Comparison of ENCODE assay signal across 21 cellular contexts in the genomic region with DNA sequence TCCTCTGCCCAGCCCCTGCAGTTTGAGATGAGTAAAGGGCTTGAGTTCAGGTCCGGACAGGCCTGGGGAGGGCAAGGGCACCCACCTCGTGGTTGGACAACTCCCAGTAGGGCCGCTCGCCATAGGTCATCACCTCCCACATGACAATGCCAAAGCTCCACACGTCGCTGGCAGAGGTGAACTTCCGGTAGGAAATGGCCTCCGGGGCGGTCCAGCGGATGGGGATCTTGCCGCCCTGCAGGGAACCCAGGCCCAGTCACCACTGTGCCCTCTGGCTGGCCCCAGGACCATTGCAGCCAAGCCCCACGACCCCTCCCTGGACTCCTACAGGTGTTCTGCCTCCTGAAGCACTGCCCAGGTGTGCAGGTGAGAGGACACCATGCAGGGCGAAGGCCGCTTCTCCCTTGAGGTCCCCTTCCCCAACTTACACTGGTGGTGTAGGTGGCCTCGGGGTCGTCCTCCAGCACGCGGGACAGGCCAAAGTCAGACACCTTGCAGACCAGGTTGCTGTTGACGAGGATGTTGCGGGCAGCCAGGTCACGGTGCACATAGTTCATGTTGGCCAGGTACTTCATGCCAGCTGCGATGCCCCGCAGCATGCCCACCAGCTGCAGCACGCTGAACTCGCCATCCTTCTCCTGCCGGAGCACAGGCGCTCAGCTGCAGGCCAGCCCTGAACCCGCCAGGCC. TPM values are rescaled to one million over a fixed set of nuclear protein-coding genes. Genes with fewer than 3 reads are reported as not detected.
DNase-seq lines count a peak whose midpoint lies in the region; ATAC-seq and TF ChIP-seq lines count a peak whose summit lies in the region.
"Had no signal": no experiment of that assay in that cellular context is flagged by ENCODE, and none has a peak within 500 bp of the region (broad histone marks: within the 10 kb centered on the region; RNA-seq: fewer than 3 reads in every experiment).

No MANE protein-coding gene starts in this region.

- H3K36me3 ChIP-seq in liver (ENCODE audit: control insufficient read depth in 4 of 4, insufficient read depth in 3 of 4, low read depth in 1 of 4, low read length in 3 of 4) = peaks cover 31 to 80% (median 48%) of the 10 kb centered on the region in 4 donors
- peaks cover 32 to 96% (median 74%) of the 10 kb centered on the region in 3 donors for H3K36me3 ChIP-seq in tibial artery
- H3K36me3 ChIP-seq: BE2C had no signal

- ATAC-seq in right cardiac atrium (no peak), Right ventricle myocardium superior (ENCODE audit: poor library complexity) (no peak)
- ATAC-seq: GM12878 had no signal

- H3K4me1 ChIP-seq in right cardiac atrium (ENCODE audit: control insufficient read depth, insufficient read depth, low read length) (peaks cover 10% of the 10 kb centered on the region), liver (ENCODE audit: control insufficient read depth in 4 of 4, insufficient read depth in 4 of 4, low read length in 3 of 4) (peaks cover 0 to 3% (median 0%) of the 10 kb centered on the region in 4 donors), tibial artery (peaks cover 0 to 21% (median 14%) of the 10 kb centered on the region in 4 donors)
- H3K4me1 ChIP-seq: BE2C had no signal

- DNase-seq in right cardiac atrium (peak in 2 of 3 donors; percentile 62 to 63), Right ventricle myocardium superior (no peak), dermis blood vessel endothelial cell (peak; percentile 35), SW 1271 (lab: John Stamatoyannopoulos, UW) (no peak), tibial artery (no peak)
- no peak for DNase-seq in activated CD4-positive, CD25-positive, alpha-beta regulatory T cell (lab: John Stamatoyannopoulos, UW)
- DNase-seq: ACHN; BE2C; C1 segment of cervical spinal cord; CD4-positive, CD25-positive, alpha-beta regulatory T cell; CD8-positive, alpha-beta memory T cell; COR-L47; DMS 273 treated with DMSO at 0.1 percent for 48 hours; DMS53; DND-41; EL; H9; IMR-90 had no signal

- 87% methylated on average over 28 of the region's 28 CpGs for WGBS in right cardiac atrium
- 88% methylated on average over 28 of the region's 28 CpGs for WGBS in liver

- H3K9ac ChIP-seq in liver (ENCODE audit: low read depth in 1 of 2, low read length in 2 of 2) = no peak overlapping the region

- H3K27ac ChIP-seq in right cardiac atrium (ENCODE audit: low read length) (no peak overlapping the region), liver (ENCODE audit: low read depth in 1 of 2, low read length in 2 of 2) (no peak overlapping the region), tibial artery (no peak overlapping the region)
- H3K27ac ChIP-seq: HL-60 had no signal

- intact Hi-C loops in right cardiac atrium (cut with DNase I) = loop anchor here in 1 of 4 donors (10.0 kb wide), 1 partner anchor 47 kb away; no protein-coding TSS in a partner anchor
- intact Hi-C loops in Right ventricle myocardium superior (cut with DNase I) = no loop called here
- intact Hi-C loops in tibial artery (cut with DNase I; ENCODE audit: low total_unique reads) = no loop called here

- H3K9me3 ChIP-seq in right cardiac atrium (ENCODE audit: control insufficient read depth, low read length) = no peaks in the 10 kb centered on the region
- H3K9me3 ChIP-seq in liver (ENCODE audit: control insufficient read depth in 4 of 4, low read length in 3 of 4) = no peaks in the 10 kb centered on the region
- no peaks in the 10 kb centered on the region for H3K9me3 ChIP-seq in tibial artery
- H3K9me3 ChIP-seq: BE2C had no signal

- no peak for TF ChIP-seq CTCF in liver (IDR thresholded peaks at IDR 0.05; ENCODE audit: low read depth, low read length, missing input control)
- TF ChIP-seq CTCF in tibial artery (IDR thresholded peaks at IDR 0.05) = no peak

- TF ChIP-seq RAD21 in liver (IDR thresholded peaks at IDR 0.05) = no peak

- H3K27me3 ChIP-seq in right cardiac atrium (ENCODE audit: control insufficient read depth, insufficient read depth) (no peaks in the 10 kb centered on the region), liver (ENCODE audit: control insufficient read depth in 4 of 4, insufficient read depth in 4 of 4, low read length in 3 of 4) (no peaks in the 10 kb centered on the region), tibial artery (no peaks in the 10 kb centered on the region)
- H3K27me3 ChIP-seq: BE2C had no signal

- H3K4me3 ChIP-seq in right cardiac atrium (ENCODE audit: low read length) (no peak overlapping the region), liver (ENCODE audit: low read depth in 1 of 3, low read length in 3 of 3) (no peak overlapping the region), tibial artery (no peak overlapping the region)
- H3K4me3 ChIP-seq: GM12878 had no signal

TF ChIP-seq in liver, 16 proteins besides CTCF, POLR2A, EP300 and RAD21:
- TF ChIP-seq HNF4A (conservative IDR thresholded peaks at IDR 0.05) (no peak), NR2F2 (IDR thresholded peaks at IDR 0.05) (peak; percentile 39)

RNA-seq across cellular contexts. Expression of a gene that starts 24.1 kb away (rescaled TPM):
- 10 to 100 TPM in 2 of 4 donors, 1 to 10 TPM in 2; 6.4 to 15.7 (median 9.8) TPM for total RNA-seq in right cardiac atrium
- 8.6 TPM for polyA plus RNA-seq in right cardiac atrium
- total RNA-seq in Right ventricle myocardium superior = 7.3 TPM
- 121 and 192 TPM in 2 replicates for total RNA-seq in dermis blood vessel endothelial cell
- 10 to 100 TPM in 1 of 2 donors, 1 to 10 TPM in 1; 5.8 to 11.1 TPM for total RNA-seq in liver
- polyA plus RNA-seq in liver = 1 to 10 TPM; 2.9 to 7.9 TPM
- total RNA-seq: CD4-positive, CD25-positive, alpha-beta regulatory T cell; CD8-positive, alpha-beta memory T cell had no signal
- polyA plus RNA-seq: CD4-positive, CD25-positive, alpha-beta regulatory T cell; CD8-positive, alpha-beta memory T cell had no signal

RNA-seq across cellular contexts. Expression of a gene that starts 58.3 kb away (rescaled TPM):
- total RNA-seq in right cardiac atrium (1 to 10 TPM; 2.6 to 6.1 (median 4.5) TPM), Right ventricle myocardium superior (4.5 TPM), dermis blood vessel endothelial cell (not detected in 2 replicates), liver (not detected)
- polyA plus RNA-seq in right cardiac atrium (11.5 TPM), liver (under 1 TPM; 0.05 to 0.92 TPM)
- total RNA-seq: CD4-positive, CD25-positive, alpha-beta regulatory T cell; GM12878 had no signal
- polyA plus RNA-seq: CD8-positive, alpha-beta memory T cell had no signal

Comparison
In these comparisons a context has a peak if more than half of its experiments do, and no peak if none do; other contexts are left out.
1. DNase-seq: peak in right cardiac atrium (2 of 3) and dermis blood vessel endothelial cell (single experiment); none in Right ventricle myocardium superior (single experiment), SW 1271 (0 of 2), activated CD4-positive, CD25-positive, alpha-beta regulatory T cell (0 of 4) and tibial artery (0 of 2).